Comparison of ENCODE assay signal across 1 cellular context in the genomic region with DNA sequence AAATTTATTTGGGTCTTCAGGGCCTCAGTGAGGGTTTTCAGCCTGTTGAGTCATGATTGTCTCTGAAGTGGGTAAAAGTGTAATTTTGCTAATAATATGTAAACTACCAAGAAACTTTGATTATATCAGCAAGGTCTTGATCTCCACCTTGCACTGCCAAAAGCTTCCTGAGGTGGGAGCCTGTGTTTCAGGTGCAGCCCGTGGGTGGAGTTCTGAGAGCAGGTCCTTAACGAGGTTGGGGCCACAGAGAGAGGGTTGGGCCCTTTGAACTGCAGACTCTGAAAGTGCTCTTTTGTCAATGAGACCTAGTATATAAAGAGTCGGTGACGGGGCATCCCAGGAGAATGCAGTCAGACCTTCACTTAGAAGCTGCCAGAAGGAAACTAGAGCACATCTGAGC.
TF ChIP-seq lines count a peak whose summit lies in the region.

No MANE protein-coding gene starts in this region.

TF ChIP-seq in K562, 482 proteins besides CTCF, POLR2A, EP300 and RAD21 (continued from another document):
- TF ChIP-seq, protein P1, sequence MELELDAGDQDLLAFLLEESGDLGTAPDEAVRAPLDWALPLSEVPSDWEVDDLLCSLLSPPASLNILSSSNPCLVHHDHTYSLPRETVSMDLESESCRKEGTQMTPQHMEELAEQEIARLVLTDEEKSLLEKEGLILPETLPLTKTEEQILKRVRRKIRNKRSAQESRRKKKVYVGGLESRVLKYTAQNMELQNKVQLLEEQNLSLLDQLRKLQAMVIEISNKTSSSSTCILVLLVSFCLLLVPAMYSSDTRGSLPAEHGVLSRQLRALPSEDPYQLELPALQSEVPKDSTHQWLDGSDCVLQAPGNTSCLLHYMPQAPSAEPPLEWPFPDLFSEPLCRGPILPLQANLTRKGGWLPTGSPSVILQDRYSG (tag; conservative IDR thresholded peaks at IDR 0.05; ENCODE audit: low read depth) = no peak
- TF ChIP-seq LCOR (CRISPR knock-in tag; IDR thresholded peaks at IDR 0.05) = no peak
- TF ChIP-seq ETV1 (tag; conservative IDR thresholded peaks at IDR 0.05; ENCODE audit: low read depth) = no peak
- TF ChIP-seq ETV5 (CRISPR knock-in tag; IDR thresholded peaks at IDR 0.05; ENCODE audit: low read depth) = no peak
- TF ChIP-seq HEY1 (CRISPR knock-in tag; IDR thresholded peaks at IDR 0.05; ENCODE audit: borderline replicate concordance) = no peak
